ENCODE assay signal across 14 cellular contexts in genomic region chr1:2160691-2161320, GRCh38.
"Had no signal": no experiment of that assay in that cellular context is flagged by ENCODE, and none has a peak within 500 bp of the region (broad histone marks: within the 10 kb centered on the region; RNA-seq: fewer than 3 reads in every experiment).

No MANE protein-coding gene starts in this region.

- H3K4me3 Mint-ChIP-seq: activated CD8-positive, alpha-beta T cell treated with anti-CD3 and anti-CD28 coated beads for 36 hours; naive B cell; stimulated activated memory B cell treated with anti-CD40 and anti-IgM and Interleukin-4, amounts not matched to agents 10 μg/mL and 1 μg/mL and 100 μg/mL, for 72 hours had no signal

- H3K9me3 Mint-ChIP-seq: activated CD8-positive, alpha-beta T cell treated with anti-CD3 and anti-CD28 coated beads for 36 hours had no signal

- DNase-seq: activated CD8-positive, alpha-beta memory T cell treated with anti-CD3 and anti-CD28 coated beads, Interleukin-2, amount 50 U/mL, for 4 hours; activated CD8-positive, alpha-beta T cell treated with anti-CD3 and anti-CD28 coated beads for 36 hours; activated naive CD4-positive, alpha-beta T cell; central memory CD4-positive, alpha-beta T cell; cortex of kidney; effector CD8-positive, alpha-beta T cell; gastrocnemius medialis; kidney glomerular epithelial cell; naive B cell; occipital lobe; T-helper 1 cell; testis had no signal

- ATAC-seq: activated CD8-positive, alpha-beta T cell treated with anti-CD3 and anti-CD28 coated beads for 36 hours; gastrocnemius medialis; stimulated activated memory B cell treated with anti-CD40 and anti-IgM and Interleukin-4, amounts not matched to agents 10 μg/mL and 1 μg/mL and 100 μg/mL, for 72 hours had no signal

- H3K27me3 Mint-ChIP-seq: activated CD8-positive, alpha-beta T cell treated with anti-CD3 and anti-CD28 coated beads for 36 hours; naive B cell; progenitor cell of endocrine pancreas; stimulated activated memory B cell treated with anti-CD40 and anti-IgM and Interleukin-4, amounts not matched to agents 10 μg/mL and 1 μg/mL and 100 μg/mL, for 72 hours had no signal

- H3K27ac Mint-ChIP-seq: activated CD8-positive, alpha-beta T cell treated with anti-CD3 and anti-CD28 coated beads for 36 hours; stimulated activated memory B cell treated with anti-CD40 and anti-IgM and Interleukin-4, amounts not matched to agents 10 μg/mL and 1 μg/mL and 100 μg/mL, for 72 hours had no signal

- H3K4me1 Mint-ChIP-seq: naive B cell had no signal
